16 cellular contexts compared by ENCODE assay signal in the genomic region with DNA sequence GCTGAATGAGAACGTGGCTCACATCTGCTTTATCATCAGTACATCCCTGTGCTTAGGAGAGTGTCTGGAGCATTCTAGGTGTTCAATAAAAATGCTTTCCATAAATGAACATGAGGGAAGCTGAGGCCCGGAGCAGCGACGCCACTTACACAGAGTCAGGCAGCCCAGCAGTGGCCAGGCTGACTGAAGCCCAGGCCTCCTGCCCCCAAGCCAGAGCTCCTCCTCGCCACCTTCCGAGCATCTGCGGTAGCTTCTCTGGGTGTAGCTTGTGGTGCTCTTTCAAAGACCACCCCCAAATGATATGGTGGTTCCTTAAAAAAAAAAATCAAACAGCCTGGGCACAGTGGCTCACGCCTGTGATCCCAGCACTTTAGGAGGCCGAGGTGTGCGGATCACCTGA.
DNase-seq lines count a peak whose midpoint lies in the region; ATAC-seq, FAIRE-seq and TF ChIP-seq lines count a peak whose summit lies in the region.
"Had no signal": no experiment of that assay in that cellular context is flagged by ENCODE, and none has a peak within 500 bp of the region (broad histone marks: within the 10 kb centered on the region; RNA-seq: fewer than 3 reads in every experiment).

No MANE protein-coding gene starts in this region.

- H3K4me3 ChIP-seq in HepG2 (replicated peaks in 1 of 3; ENCODE audit: insufficient read depth in 1 of 3, low read depth in 2 of 3, low read length in 3 of 3), result no peak overlapping the region
- no peak overlapping the region for H3K4me3 ChIP-seq in right lobe of liver
- no peak overlapping the region for H3K4me3 ChIP-seq in RWPE2 (ENCODE audit: severe bottlenecking)
- H3K4me3 ChIP-seq in kidney (ENCODE audit: low read length in 2 of 2), result no peak overlapping the region
- H3K4me3 ChIP-seq: GM12878 had no signal

- CTCF ChIA-PET in HepG2 (lab: Yijun Ruan, JAX; ENCODE audit: low intra/inter-chr PET ratio, low total read pairs), result no interaction called here

- no peak overlapping the region for H3K27ac Mint-ChIP-seq in effector memory CD8-positive, alpha-beta T cell
- H3K27ac Mint-ChIP-seq: B cell, IgD-negative memory B cell had no signal

- H3K9ac ChIP-seq in HepG2 (ENCODE audit: insufficient read depth, low read depth, low read length) (no peak overlapping the region), kidney (ENCODE audit: low read length in 2 of 2) (no peak overlapping the region)

- H4K20me1 ChIP-seq in HepG2 (ENCODE audit: insufficient read depth, low read length), result no peaks in the 10 kb centered on the region

- ATAC-seq in HepG2 (peak; percentile 39), right lobe of liver (no peak), RWPE2 (ENCODE audit: low read depth) (no peak), GM18907 (IDR thresholded peaks at IDR 0.05; ENCODE audit: unreplicated experiment) (no peak)
- ATAC-seq in effector memory CD8-positive, alpha-beta T cell (replicated peaks), result no peak
- ATAC-seq: GM12878 had no signal

- no peak overlapping the region for H3K4me2 ChIP-seq in HepG2 (ENCODE audit: low read depth, low read length)

- no peaks in the 10 kb centered on the region for H3K9me3 ChIP-seq in HepG2 (ENCODE audit: low read length)
- H3K9me3 ChIP-seq in right lobe of liver, result no peaks in the 10 kb centered on the region
- H3K9me3 ChIP-seq in RWPE2 (ENCODE audit: severe bottlenecking), result no peaks in the 10 kb centered on the region
- H3K9me3 ChIP-seq in kidney (ENCODE audit: control insufficient read depth in 1 of 2, low read length in 2 of 2), result no peaks in the 10 kb centered on the region

- FAIRE-seq in HepG2 (lab: Jason Lieb, UNC), result no peak
- FAIRE-seq in kidney (lab: Jason Lieb, UNC), result no peak
- FAIRE-seq: A204.1, GM12878, GM18507 had no signal

- no peaks in the 10 kb centered on the region for H3K79me2 ChIP-seq in HepG2 (ENCODE audit: insufficient read depth, low read length)

- TF ChIP-seq CTCF in HepG2 (CRISPR knock-in tag; IDR thresholded peaks at IDR 0.05), result no peak
- TF ChIP-seq CTCF in right lobe of liver (IDR thresholded peaks at IDR 0.05), result no peak
- no peak for TF ChIP-seq CTCF in RWPE2 (IDR thresholded peaks at IDR 0.05; ENCODE audit: poor library complexity, severe bottlenecking)
- TF ChIP-seq CTCF in kidney (IDR thresholded peaks at IDR 0.05; ENCODE audit: borderline replicate concordance, extremely low read depth, insufficient read depth), result no peak

- peaks cover 5 to 44% of the 10 kb centered on the region in 2 experiments for H3K27me3 ChIP-seq in HepG2 (ENCODE audit: control insufficient read depth in 1 of 2, insufficient read depth in 2 of 2, low read length in 2 of 2)
- no peaks in the 10 kb centered on the region for H3K27me3 ChIP-seq in right lobe of liver
- H3K27me3 ChIP-seq in RWPE2 (ENCODE audit: insufficient read depth, poor library complexity, severe bottlenecking), result no peaks in the 10 kb centered on the region

- H3K36me3 ChIP-seq in HepG2 (replicated peaks in 1 of 2; ENCODE audit: control insufficient read depth in 1 of 2, insufficient read depth in 2 of 2, low read length in 2 of 2), result no peaks in the 10 kb centered on the region
- H3K36me3 ChIP-seq in right lobe of liver, result no peaks in the 10 kb centered on the region
- no peaks in the 10 kb centered on the region for H3K36me3 ChIP-seq in RWPE2 (ENCODE audit: low read depth)
- no peaks in the 10 kb centered on the region for H3K36me3 ChIP-seq in kidney (ENCODE audit: control insufficient read depth in 1 of 2, insufficient read depth in 2 of 2, low read length in 2 of 2)

- H2AFZ ChIP-seq in HepG2 (ENCODE audit: low read length), result no peak overlapping the region

- no peaks in the 10 kb centered on the region for H3K9me3 Mint-ChIP-seq in effector memory CD8-positive, alpha-beta T cell
- H3K9me3 Mint-ChIP-seq: CD4-positive, alpha-beta T cell; IgD-negative memory B cell had no signal

- no peak overlapping the region for H3K4me3 Mint-ChIP-seq in effector memory CD8-positive, alpha-beta T cell
- H3K4me3 Mint-ChIP-seq: B cell, IgD-negative memory B cell had no signal

- DNase-seq in HepG2 (ENCODE audit: low spot score) (no peak), right lobe of liver (no peak), RWPE2 (ENCODE audit: low spot score) (peak; percentile 42), kidney (peak; percentile 13), cortex of kidney (lab: John Stamatoyannopoulos, UW) (no peak)
- no peak for DNase-seq in effector memory CD8-positive, alpha-beta T cell
- DNase-seq: C1 segment of cervical spinal cord; Calu3; CD4-positive, alpha-beta T cell; DMS79 had no signal

- no TSS peak for BruUV-seq in HepG2 (replicated peaks; lab: Mats Ljungman, UMichigan)

- no peak for TF ChIP-seq EP300 in HepG2 (IDR thresholded peaks at IDR 0.05; ENCODE audit: low read depth in 2 of 2, low read length in 2 of 2)
- TF ChIP-seq EP300 in HepG2 (CRISPR knock-in tag; IDR thresholded peaks at IDR 0.05; ENCODE audit: borderline replicate concordance), result no peak

- no peaks in the 10 kb centered on the region for H3K36me3 Mint-ChIP-seq in effector memory CD8-positive, alpha-beta T cell (ENCODE audit: insufficient read depth)

- no peak overlapping the region for H3K27ac ChIP-seq in HepG2 (ENCODE audit: extremely low read length, insufficient read depth, low read length)
- no peak overlapping the region for H3K27ac ChIP-seq in right lobe of liver
- H3K27ac ChIP-seq in RWPE2 (ENCODE audit: poor library complexity, severe bottlenecking), result no peak overlapping the region
- no peak overlapping the region for H3K27ac ChIP-seq in kidney (ENCODE audit: low read depth in 2 of 2, low read length in 2 of 2)

- POLR2A ChIA-PET in HepG2 (lab: Yijun Ruan, JAX), result no interaction called here

- WGBS in HepG2 (ENCODE audit: low lambda C conversion rate), result 59% methylated on average over 4 of the region's 10 CpGs
- 67% methylated on average over 6 of the region's 10 CpGs for WGBS in right lobe of liver (ENCODE audit: insufficient coverage, low coverage, low lambda C conversion rate, missing lambda C conversion rate)

- H3K4me1 ChIP-seq in HepG2 (ENCODE audit: insufficient read depth, low read length), result no peaks in the 10 kb centered on the region
- no peaks in the 10 kb centered on the region for H3K4me1 ChIP-seq in right lobe of liver
- no peaks in the 10 kb centered on the region for H3K4me1 ChIP-seq in RWPE2 (ENCODE audit: insufficient read depth, poor library complexity, severe bottlenecking)
- H3K4me1 ChIP-seq in kidney (ENCODE audit: control insufficient read depth in 1 of 2, insufficient read depth in 1 of 2, low read depth in 1 of 2, low read length in 2 of 2), result no peaks in the 10 kb centered on the region

- TF ChIP-seq RAD21 in HepG2 (CRISPR knock-in tag; IDR thresholded peaks at IDR 0.05), result no peak

- peaks cover 40 to 64% of the 10 kb centered on the region in 2 donors for H3K27me3 Mint-ChIP-seq in effector memory CD8-positive, alpha-beta T cell

- no peak for TF ChIP-seq POLR2A in HepG2 (IDR thresholded peaks at IDR 0.05; ENCODE audit: insufficient read depth in 1 of 2, low read depth in 2 of 2, low read length in 2 of 2)
- TF ChIP-seq POLR2A in right lobe of liver (IDR thresholded peaks at IDR 0.05), result no peak

- in situ Hi-C loops in HepG2 (cut with HindIII; ENCODE audit: extremely low pct_ligation_motif_present, low pct_unique_long_range_greater_than_20kb), result no loop called here

- intact Hi-C loops in HepG2 (cut with micrococcal nuclease; ENCODE audit: unreplicated experiment) (no loop called here), right lobe of liver (cut with DNase I) (no loop called here), kidney (cut with DNase I) (no loop called here)

- H3K4me1 Mint-ChIP-seq in effector memory CD8-positive, alpha-beta T cell (ENCODE audit: low read depth in 2 of 2), result peaks cover 9 to 11% of the 10 kb centered on the region in 2 donors

TF ChIP-seq in HepG2, 621 proteins besides CTCF, POLR2A, EP300 and RAD21:
- TF ChIP-seq ZFY (CRISPR knock-in tag; IDR thresholded peaks at IDR 0.05), result no peak
- no peak for TF ChIP-seq KDM4B (CRISPR knock-in tag; IDR thresholded peaks at IDR 0.05)
- TF ChIP-seq PHF8 (CRISPR knock-in tag; IDR thresholded peaks at IDR 0.05), result no peak
- TF ChIP-seq PHF21A (CRISPR knock-in tag; IDR thresholded peaks at IDR 0.05), result no peak
- TF ChIP-seq STAT5B (CRISPR knock-in tag; IDR thresholded peaks at IDR 0.05), result no peak
- TF ChIP-seq, protein P1, sequence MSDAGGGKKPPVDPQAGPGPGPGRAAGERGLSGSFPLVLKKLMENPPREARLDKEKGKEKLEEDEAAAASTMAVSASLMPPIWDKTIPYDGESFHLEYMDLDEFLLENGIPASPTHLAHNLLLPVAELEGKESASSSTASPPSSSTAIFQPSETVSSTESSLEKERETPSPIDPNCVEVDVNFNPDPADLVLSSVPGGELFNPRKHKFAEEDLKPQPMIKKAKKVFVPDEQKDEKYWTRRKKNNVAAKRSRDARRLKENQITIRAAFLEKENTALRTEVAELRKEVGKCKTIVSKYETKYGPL (CRISPR knock-in tag; IDR thresholded peaks at IDR 0.05), result no peak

Comparison
In these comparisons a context has a peak if more than half of its experiments do, and no peak if none do; other contexts are left out.
1. DNase-seq: peak in RWPE2 (single experiment) and kidney (single experiment); none in HepG2 (single experiment), right lobe of liver (0 of 3), cortex of kidney (single experiment) and effector memory CD8-positive, alpha-beta T cell (0 of 3).